In the genomic region with DNA sequence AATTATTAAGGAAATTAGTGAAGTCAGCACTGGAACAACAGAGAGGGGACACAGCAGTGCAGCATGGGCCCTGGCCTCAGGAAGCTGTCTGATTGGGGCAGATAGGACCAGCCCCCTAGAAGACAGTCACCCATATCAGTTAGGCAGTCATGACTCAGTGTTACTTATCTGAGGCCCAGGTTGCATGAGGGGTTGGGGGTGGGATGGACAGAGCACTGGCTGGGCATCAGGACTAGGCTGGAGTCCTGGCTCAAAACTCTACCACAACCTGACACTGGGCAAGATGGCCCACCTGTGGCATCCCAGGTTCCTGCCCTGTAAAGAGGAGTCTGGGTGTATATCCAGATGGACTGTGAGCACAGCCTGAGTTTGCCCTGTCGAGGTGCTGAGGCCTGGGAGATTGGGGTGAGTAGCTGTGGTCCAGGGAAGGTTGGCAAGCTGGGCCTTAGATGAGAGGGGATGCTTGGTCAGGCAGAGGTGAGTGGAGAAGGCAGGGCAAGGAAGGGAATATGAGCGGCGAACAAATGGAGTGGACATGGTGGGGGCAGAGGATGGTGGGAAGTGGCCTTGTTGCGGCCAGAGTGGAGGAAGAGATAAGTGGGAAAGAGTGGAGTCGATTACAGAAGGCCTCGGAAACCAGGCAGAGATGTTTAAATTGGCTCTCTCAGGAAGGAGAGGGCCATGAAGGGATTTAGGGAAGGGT, we compare ENCODE assay signal across 1 cellular context.
A peak's percentile ranks its signal among the peaks of the same experiment; 100 is the strongest.
TF ChIP-seq lines count a peak whose summit lies in the region.

No MANE protein-coding gene starts in this region.

TF ChIP-seq in K562, 482 proteins besides CTCF, POLR2A, EP300 and RAD21 (continued from another document):
- TF ChIP-seq, protein P1, sequence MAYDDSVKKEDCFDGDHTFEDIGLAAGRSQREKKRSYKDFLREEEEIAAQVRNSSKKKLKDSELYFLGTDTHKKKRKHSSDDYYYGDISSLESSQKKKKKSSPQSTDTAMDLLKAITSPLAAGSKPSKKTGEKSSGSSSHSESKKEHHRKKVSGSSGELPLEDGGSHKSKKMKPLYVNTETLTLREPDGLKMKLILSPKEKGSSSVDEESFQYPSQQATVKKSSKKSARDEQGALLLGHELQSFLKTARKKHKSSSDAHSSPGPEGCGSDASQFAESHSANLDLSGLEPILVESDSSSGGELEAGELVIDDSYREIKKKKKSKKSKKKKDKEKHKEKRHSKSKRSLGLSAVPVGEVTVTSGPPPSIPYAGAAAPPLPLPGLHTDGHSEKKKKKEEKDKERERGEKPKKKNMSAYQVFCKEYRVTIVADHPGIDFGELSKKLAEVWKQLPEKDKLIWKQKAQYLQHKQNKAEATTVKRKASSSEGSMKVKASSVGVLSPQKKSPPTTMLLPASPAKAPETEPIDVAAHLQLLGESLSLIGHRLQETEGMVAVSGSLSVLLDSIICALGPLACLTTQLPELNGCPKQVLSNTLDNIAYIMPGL (CRISPR knock-in tag; IDR thresholded peaks at IDR 0.05) = 0 out of 2 replicates have a peak, but pooled peaks have one; percentile 30
- no peak for TF ChIP-seq TOE1 (IDR thresholded peaks at IDR 0.05; ENCODE audit: borderline replicate concordance)
- TF ChIP-seq TOE1 (CRISPR knock-in tag; IDR thresholded peaks at IDR 0.05; ENCODE audit: borderline replicate concordance, low read depth) = peak; percentile 67; the same call in 1 of the 2 replicates
- TF ChIP-seq SAFB2 (IDR thresholded peaks at IDR 0.05; ENCODE audit: borderline replicate concordance, low read depth, low read length, severe bottlenecking) = no peak
- TF ChIP-seq DNMT1 (IDR thresholded peaks at IDR 0.05) = peak; percentile 95; the same call in 1 of the 2 replicates
